ENCODE assay signal across 1 cellular context in the genomic region with DNA sequence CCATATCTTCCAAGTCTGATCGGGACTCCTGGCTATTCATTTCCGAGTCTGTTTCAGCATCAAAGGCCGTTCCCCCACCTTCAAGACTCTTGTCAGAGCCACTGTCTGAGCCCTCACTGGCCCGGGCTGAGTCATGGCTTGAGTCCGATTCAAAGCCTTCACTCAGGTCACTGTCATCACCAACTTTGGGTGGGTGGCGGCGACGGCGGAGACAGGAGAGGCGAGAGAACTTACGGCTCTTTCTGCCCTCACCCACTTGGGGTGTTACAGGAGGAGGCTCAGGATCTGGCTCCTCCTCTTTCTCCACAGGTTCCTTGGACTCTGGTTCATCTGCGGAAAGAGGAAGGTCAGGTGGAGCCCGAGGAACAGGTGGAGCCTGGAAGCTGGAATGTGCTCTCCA.
TF ChIP-seq lines count a peak whose summit lies in the region.

No MANE protein-coding gene starts in this region.

TF ChIP-seq in HepG2, 621 proteins besides CTCF, POLR2A, EP300 and RAD21:
- TF ChIP-seq AGO2 (optimal IDR thresholded peaks at IDR 0.05; ENCODE audit: low read depth, low read length), result peak; percentile 22
- no peak for TF ChIP-seq YEATS4 (CRISPR knock-in tag; IDR thresholded peaks at IDR 0.05; ENCODE audit: borderline replicate concordance)
- no peak for TF ChIP-seq DPF2 (CRISPR knock-in tag; IDR thresholded peaks at IDR 0.05; ENCODE audit: borderline replicate concordance, low read depth)
- TF ChIP-seq ZFP62 (CRISPR knock-in tag; IDR thresholded peaks at IDR 0.05), result no peak
- TF ChIP-seq ZNF7 (CRISPR knock-in tag; IDR thresholded peaks at IDR 0.05), result no peak
- no peak for TF ChIP-seq ZNF292 (CRISPR knock-in tag; IDR thresholded peaks at IDR 0.05; ENCODE audit: borderline replicate concordance, low read depth)
